Comparison of ENCODE assay signal across 26 cellular contexts in the genomic region with DNA sequence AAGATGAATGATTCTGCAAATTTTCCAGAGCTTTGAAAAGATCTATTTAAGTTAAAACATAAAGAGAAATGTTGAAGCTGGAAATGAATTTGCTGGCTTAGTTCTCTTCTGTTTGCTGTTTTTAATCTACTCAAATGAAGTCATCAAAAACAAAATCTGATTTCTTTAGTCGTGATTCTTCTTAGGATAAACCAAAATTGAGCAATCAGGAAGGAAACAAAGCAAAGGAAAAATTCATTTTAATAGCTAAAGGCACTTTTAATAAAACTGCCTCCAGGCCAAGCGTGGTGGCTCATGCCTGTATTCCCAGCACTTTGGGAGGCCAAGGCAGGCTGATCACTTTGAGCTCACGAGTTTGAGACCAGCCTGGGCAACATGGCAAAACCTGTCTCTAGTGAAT.
"Had no signal": no experiment of that assay in that cellular context is flagged by ENCODE, and none has a peak within 500 bp of the region (broad histone marks: within the 10 kb centered on the region; RNA-seq: fewer than 3 reads in every experiment).

No MANE protein-coding gene starts in this region.

- H3K27me3 ChIP-seq: breast epithelium, gastrocnemius medialis, sigmoid colon, stomach, suprapubic skin, tibial nerve had no signal

- H3K27ac Mint-ChIP-seq: activated CD4-positive, alpha-beta memory T cell treated with anti-CD3 and anti-CD28 coated beads for 36 hours; activated naive CD8-positive, alpha-beta T cell treated with anti-CD3 and anti-CD28 coated beads for 36 hours; endodermal cell; stimulated activated memory B cell treated with anti-CD40 and anti-IgM and Interleukin-4, amounts not matched to agents 10 μg/mL and 1 μg/mL and 100 μg/mL, for 72 hours; T-helper 17 cell had no signal

- H3K36me3 Mint-ChIP-seq: activated CD4-positive, alpha-beta memory T cell treated with anti-CD3 and anti-CD28 coated beads for 36 hours; activated naive CD8-positive, alpha-beta T cell treated with anti-CD3 and anti-CD28 coated beads for 36 hours; stimulated activated memory B cell treated with anti-CD40 and anti-IgM and Interleukin-4, amounts not matched to agents 10 μg/mL and 1 μg/mL and 100 μg/mL, for 72 hours had no signal

- H3K4me1 Mint-ChIP-seq: activated naive CD8-positive, alpha-beta T cell treated with anti-CD3 and anti-CD28 coated beads for 36 hours; central memory CD8-positive, alpha-beta T cell; stimulated activated memory B cell treated with anti-CD40 and anti-IgM and Interleukin-4, amounts not matched to agents 10 μg/mL and 1 μg/mL and 100 μg/mL, for 72 hours had no signal

- H3K36me3 ChIP-seq: gastrocnemius medialis had no signal

- H3K27ac ChIP-seq: epithelial cell of prostate, gastrocnemius medialis, stomach, suprapubic skin had no signal

- H3K9me3 ChIP-seq: breast epithelium, gastrocnemius medialis, sigmoid colon, stomach, suprapubic skin, tibial nerve had no signal

- ATAC-seq: gastrocnemius medialis, left ventricle myocardium superior, T-helper 17 cell had no signal

- H3K4me3 ChIP-seq: breast epithelium, coronary artery, gastrocnemius medialis, sigmoid colon, smooth muscle cell, stomach, suprapubic skin, tibial nerve had no signal

- DNase-seq: activated CD4-positive, alpha-beta memory T cell treated with anti-CD3 and anti-CD28 coated beads for 36 hours; activated CD4-positive, alpha-beta T cell treated with anti-CD3 and anti-CD28 coated beads for 48 hours; activated CD4-positive, CD25-positive, alpha-beta regulatory T cell; activated naive CD4-positive, alpha-beta T cell treated with Interleukin-2 at 50 U/mL for 16 hours; activated naive CD8-positive, alpha-beta T cell treated with anti-CD3 and anti-CD28 coated beads for 36 hours; activated T-cell treated with anti-CD3 and anti-CD28 coated beads, Interleukin-2, amount 50 U/mL, for 48 hours; amniotic stem cell; endodermal cell; gastrocnemius medialis; hypothalamus; left ventricle myocardium superior; mammary epithelial cell; nucleus accumbens; posterior cingulate gyrus; sigmoid colon; stimulated activated CD4-positive, alpha-beta T cell treated with anti-CD3 and anti-CD28 coated beads, Interleukin-15, amount 100 ng/mL, for 24 hours; stomach; T-helper 17 cell had no signal

- H3K4me1 ChIP-seq: breast epithelium, gastrocnemius medialis, sigmoid colon had no signal

- H3K4me3 Mint-ChIP-seq: activated CD4-positive, alpha-beta memory T cell treated with anti-CD3 and anti-CD28 coated beads for 36 hours; activated naive CD8-positive, alpha-beta T cell treated with anti-CD3 and anti-CD28 coated beads for 36 hours; central memory CD8-positive, alpha-beta T cell; endodermal cell; stimulated activated memory B cell treated with anti-CD40 and anti-IgM and Interleukin-4, amounts not matched to agents 10 μg/mL and 1 μg/mL and 100 μg/mL, for 72 hours; T-helper 17 cell had no signal

- H3K9me3 Mint-ChIP-seq: activated CD4-positive, alpha-beta memory T cell treated with anti-CD3 and anti-CD28 coated beads for 36 hours; activated naive CD8-positive, alpha-beta T cell treated with anti-CD3 and anti-CD28 coated beads for 36 hours; central memory CD8-positive, alpha-beta T cell; endodermal cell; stimulated activated memory B cell treated with anti-CD40 and anti-IgM and Interleukin-4, amounts not matched to agents 10 μg/mL and 1 μg/mL and 100 μg/mL, for 72 hours had no signal
